In genomic region chr1:3772027-3772714, GRCh38 we compare ENCODE assay signal across 8 cellular contexts. TPM values are rescaled to one million over a fixed set of nuclear protein-coding genes. Genes with fewer than 3 reads are reported as not detected.
A peak's percentile ranks its signal among the peaks of the same experiment; 100 is the strongest.
DNase-seq lines count a peak whose midpoint lies in the region; ATAC-seq lines count a peak whose summit lies in the region.

No MANE protein-coding gene starts in this region.

- H3K4me1 ChIP-seq in neuron (ENCODE audit: insufficient read depth, low read length) = peaks cover 31% of the 10 kb centered on the region
- peaks cover 0 to 31% (median 25%) of the 10 kb centered on the region in 5 donors for H3K4me1 ChIP-seq in subcutaneous abdominal adipose tissue (ENCODE audit: control insufficient read depth in 5 of 5, insufficient read depth in 5 of 5, low read length in 5 of 5)

- H3K9ac ChIP-seq in subcutaneous abdominal adipose tissue (ENCODE audit: low read length in 5 of 5) = peak overlapping the region in 4 of 5 donors; percentile 8 to 64 (median 40)

- H3K27ac ChIP-seq in subcutaneous abdominal adipose tissue (ENCODE audit: low read depth, low read length) = no peak overlapping the region

- H3K9me3 Mint-ChIP-seq in activated T-helper 2 cell treated with anti-CD3 and anti-CD28 coated beads, Interferon-gamma antibody, Interleukin-2, Interleukin-4, amounts not matched to agents 10 μg/mL and 5 μg/mL and 100 μg/mL, durations not matched to agents 14 hours and 24 hours and 36 hours = no peaks in the 10 kb centered on the region

- peak overlapping the region; percentile 43 for H3K4me3 ChIP-seq in neuron (ENCODE audit: low read length)
- peak overlapping the region in 4 of 5 donors; percentile 47 to 64 (median 60) for H3K4me3 ChIP-seq in subcutaneous abdominal adipose tissue (ENCODE audit: low read depth in 1 of 5, low read length in 5 of 5)

- peaks cover 5% of the 10 kb centered on the region for H3K4me1 Mint-ChIP-seq in activated T-helper 2 cell treated with anti-CD3 and anti-CD28 coated beads, Interferon-gamma antibody, Interleukin-2, Interleukin-4, amounts not matched to agents 10 μg/mL and 5 μg/mL and 100 μg/mL, durations not matched to agents 14 hours and 24 hours and 36 hours (ENCODE audit: low read depth)

- DNase-seq in AG08395 (ENCODE audit: low spot score) = peak; percentile 93
- DNase-seq in RPMI7951 (ENCODE audit: low read depth) = peak; percentile 70
- peak; percentile 81 for DNase-seq in activated T-helper 2 cell treated with anti-CD3 and anti-CD28 coated beads, Interferon-gamma antibody, Interleukin-2, Interleukin-4, amounts not matched to agents 10 μg/mL and 5 μg/mL and 100 μg/mL, durations not matched to agents 14 hours and 24 hours and 36 hours (ENCODE audit: low spot score)
- DNase-seq in fibroblast of the conjunctiva (ENCODE audit: low read depth) = peak; percentile 57

- peak overlapping the region; percentile 74 for H2AFZ ChIP-seq in neuron (ENCODE audit: low read depth, low read length)

- H3K36me3 Mint-ChIP-seq in activated T-helper 2 cell treated with anti-CD3 and anti-CD28 coated beads, Interferon-gamma antibody, Interleukin-2, Interleukin-4, amounts not matched to agents 10 μg/mL and 5 μg/mL and 100 μg/mL, durations not matched to agents 14 hours and 24 hours and 36 hours (ENCODE audit: low read depth) = no peaks in the 10 kb centered on the region

- intact Hi-C loops in activated T-helper 2 cell treated with anti-CD3 and anti-CD28 coated beads, Interferon-gamma antibody, Interleukin-2, Interleukin-4, amounts not matched to agents 10 μg/mL and 5 μg/mL and 100 μg/mL, durations not matched to agents 14 hours and 24 hours and 36 hours (cut with micrococcal nuclease) = loop anchor here (2.0 to 10.0 kb wide), 2 partner anchors 25 to 133 kb away; partner anchors contain the start of genes C1orf174 and LRRC47

- H3K9me3 ChIP-seq in neuron (ENCODE audit: low read length) (no peaks in the 10 kb centered on the region), subcutaneous abdominal adipose tissue (ENCODE audit: control insufficient read depth in 5 of 5, low read length in 5 of 5) (no peaks in the 10 kb centered on the region)

- H3K27me3 ChIP-seq in neuron (ENCODE audit: insufficient read depth, low read length) (no peaks in the 10 kb centered on the region), subcutaneous abdominal adipose tissue (ENCODE audit: control insufficient read depth in 5 of 5, insufficient read depth in 4 of 5, low read length in 5 of 5) (peaks cover 0 to 27% (median 11%) of the 10 kb centered on the region in 5 donors)

- no peaks in the 10 kb centered on the region for H3K27me3 Mint-ChIP-seq in activated T-helper 2 cell treated with anti-CD3 and anti-CD28 coated beads, Interferon-gamma antibody, Interleukin-2, Interleukin-4, amounts not matched to agents 10 μg/mL and 5 μg/mL and 100 μg/mL, durations not matched to agents 14 hours and 24 hours and 36 hours (ENCODE audit: low read depth)

- H3K36me3 ChIP-seq in neuron (ENCODE audit: insufficient read depth, low read length) = no peaks in the 10 kb centered on the region
- H3K36me3 ChIP-seq in subcutaneous abdominal adipose tissue (ENCODE audit: control insufficient read depth in 5 of 5, insufficient read depth in 5 of 5, low read length in 5 of 5) = peaks cover 0 to 4% (median 0%) of the 10 kb centered on the region in 5 donors

- no peak overlapping the region for H3K27ac Mint-ChIP-seq in activated T-helper 2 cell treated with anti-CD3 and anti-CD28 coated beads, Interferon-gamma antibody, Interleukin-2, Interleukin-4, amounts not matched to agents 10 μg/mL and 5 μg/mL and 100 μg/mL, durations not matched to agents 14 hours and 24 hours and 36 hours

- H3K4me3 Mint-ChIP-seq in activated T-helper 2 cell treated with anti-CD3 and anti-CD28 coated beads, Interferon-gamma antibody, Interleukin-2, Interleukin-4, amounts not matched to agents 10 μg/mL and 5 μg/mL and 100 μg/mL, durations not matched to agents 14 hours and 24 hours and 36 hours (ENCODE audit: low read depth) = peak overlapping the region; percentile 64

- ATAC-seq in GM19035 (IDR thresholded peaks at IDR 0.05; ENCODE audit: unreplicated experiment) (peak; percentile 58), HG03521 (IDR thresholded peaks at IDR 0.05; ENCODE audit: unreplicated experiment) (peak; percentile 67)

RNA-seq across cellular contexts. Expression of gene SMIM1, which starts 0.4 kb away (rescaled TPM):
- 3.4 TPM in 1 of 2 replicates, not detected in the other for total RNA-seq in RPMI7951 (2014; rRNA removed; shearing (Covaris generic))
- total RNA-seq in activated T-helper 2 cell treated with anti-CD3 and anti-CD28 coated beads, Interferon-gamma antibody, Interleukin-2, Interleukin-4, amounts not matched to agents 10 μg/mL and 5 μg/mL and 100 μg/mL, durations not matched to agents 14 hours and 24 hours and 36 hours = 1.4 and 2.3 TPM in 2 replicates

RNA-seq across cellular contexts. Expression of gene CCDC27, which starts 19.9 kb away (rescaled TPM):
- not detected in 2 replicates for total RNA-seq in RPMI7951 (2014; rRNA removed; shearing (Covaris generic))
- total RNA-seq in activated T-helper 2 cell treated with anti-CD3 and anti-CD28 coated beads, Interferon-gamma antibody, Interleukin-2, Interleukin-4, amounts not matched to agents 10 μg/mL and 5 μg/mL and 100 μg/mL, durations not matched to agents 14 hours and 24 hours and 36 hours = 0.07 TPM in 1 of 2 replicates, not detected in the other

RNA-seq across cellular contexts. Expression of gene LRRC47, which starts 24.1 kb away (rescaled TPM):
- 19.2 and 25.3 TPM in 2 replicates for total RNA-seq in RPMI7951 (2014; rRNA removed; shearing (Covaris generic))
- 40.4 and 41.3 TPM in 2 replicates for total RNA-seq in activated T-helper 2 cell treated with anti-CD3 and anti-CD28 coated beads, Interferon-gamma antibody, Interleukin-2, Interleukin-4, amounts not matched to agents 10 μg/mL and 5 μg/mL and 100 μg/mL, durations not matched to agents 14 hours and 24 hours and 36 hours
